ENCODE assay signal across 3 cellular contexts in genomic region chr11:2333806-2334205, GRCh38. TPM values are rescaled to one million over a fixed set of nuclear protein-coding genes. Genes with fewer than 3 reads are reported as not detected.
"Had no signal": no experiment of that assay in that cellular context is flagged by ENCODE, and none has a peak within 500 bp of the region (broad histone marks: within the 10 kb centered on the region; RNA-seq: fewer than 3 reads in every experiment).

No MANE protein-coding gene starts in this region.

RNA-seq across cellular contexts. Expression of gene TSPAN32, which starts 32.0 kb away (rescaled TPM):
- total RNA-seq: astrocyte, bronchial epithelial cell had no signal

RNA-seq across cellular contexts. Expression of gene C11orf21, which starts 32.1 kb away (rescaled TPM):
- total RNA-seq: ascending aorta, astrocyte, bronchial epithelial cell had no signal
